ENCODE assay signal across 1 cellular context in genomic region chr20:62752181-62752670, GRCh38.
A peak's percentile ranks its signal among the peaks of the same experiment; 100 is the strongest.
TF ChIP-seq lines count a peak whose summit lies in the region.

No MANE protein-coding gene starts in this region.

TF ChIP-seq in K562, 482 proteins besides CTCF, POLR2A, EP300 and RAD21:
- TF ChIP-seq MYC (IDR thresholded peaks at IDR 0.05; ENCODE audit: low read depth, low read length) = peak; percentile 31; the same call in 1 of the 2 replicates
- TF ChIP-seq MYC (CRISPR knock-in tag; IDR thresholded peaks at IDR 0.05; ENCODE audit: borderline replicate concordance, low read depth) = no peak
- TF ChIP-seq GTF2B (IDR thresholded peaks at IDR 0.05; ENCODE audit: extremely low read depth, insufficient read length) = no peak
- peak in 1 of 2 experiments; percentile 64; a peak in 2 of 4 replicates for TF ChIP-seq MNT (conservative IDR thresholded peaks at IDR 0.05)
- TF ChIP-seq ARID2 (IDR thresholded peaks at IDR 0.05) = no peak
- peak; percentile 10; the same call in 1 of the 2 replicates for TF ChIP-seq POLR2G (IDR thresholded peaks at IDR 0.05; ENCODE audit: low read depth, low read length)
- peak; percentile 26; the same call in 1 of the 2 replicates for TF ChIP-seq SPI1 (IDR thresholded peaks at IDR 0.05; ENCODE audit: borderline replicate concordance, low read depth, low read length)
- peak; percentile 66 for TF ChIP-seq L3MBTL2 (IDR thresholded peaks at IDR 0.05)
- TF ChIP-seq E2F6 (IDR thresholded peaks at IDR 0.05; ENCODE audit: borderline replicate concordance in 1 of 2, extremely low read depth in 1 of 2, insufficient read depth in 1 of 2, insufficient read length in 1 of 2, low read depth in 1 of 2, low read length in 1 of 2, poor library complexity in 1 of 2, severe bottlenecking in 1 of 2) = peak in 1 of 2 experiments; percentile 73
- peak; percentile 67 for TF ChIP-seq USF2 (CRISPR knock-in tag; IDR thresholded peaks at IDR 0.05)
- TF ChIP-seq RUNX1 (IDR thresholded peaks at IDR 0.05; ENCODE audit: low read depth) = no peak
